Comparison of ENCODE assay signal across 38 cellular contexts in the genomic region with DNA sequence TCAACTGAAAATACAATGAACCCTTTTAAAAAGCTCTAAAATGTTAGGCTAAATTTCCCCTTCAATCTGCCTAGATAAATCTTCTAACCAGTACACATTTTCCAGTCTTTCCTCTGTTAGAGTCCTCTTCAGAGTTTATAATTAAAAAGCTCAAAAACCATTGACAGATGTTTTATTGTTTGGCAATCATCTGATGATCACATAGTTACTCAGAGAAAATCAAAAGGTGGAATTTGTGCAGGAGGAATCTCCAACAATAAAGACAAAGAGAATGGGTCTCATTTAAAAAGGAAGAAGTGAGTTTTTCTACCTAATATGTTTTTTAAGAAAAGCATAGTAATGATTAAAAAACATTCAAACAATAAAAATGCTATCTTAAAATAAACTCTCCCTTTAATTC. TPM values are rescaled to one million over a fixed set of nuclear protein-coding genes. Genes with fewer than 3 reads are reported as not detected.
"Had no signal": no experiment of that assay in that cellular context is flagged by ENCODE, and none has a peak within 500 bp of the region (broad histone marks: within the 10 kb centered on the region; RNA-seq: fewer than 3 reads in every experiment).

No MANE protein-coding gene starts in this region.

- H3K36me3 ChIP-seq: gastrocnemius medialis, neutrophil, sigmoid colon, stomach, thyroid gland had no signal

- H3K27ac Mint-ChIP-seq: mesothelial cell of epicardium; naive B cell; natural killer cell treated with Interleukin-12 subunit alpha and Interleukin-12 subunit beta and Interleukin-15 and Interleukin-18, amount 100 ng/mL, for 72 hours; stimulated activated effector memory CD8-positive, alpha-beta T cell treated with anti-CD3 and anti-CD28 coated beads, Interleukin-12 subunit alpha, Interleukin-12 subunit beta, amount 100 ng/mL, for 72 hours had no signal

- H3K4me3 ChIP-seq: dorsolateral prefrontal cortex, gastrocnemius medialis, lung, mucosa of descending colon, psoas muscle, sigmoid colon, stomach, thyroid gland had no signal

- H3K27me3 ChIP-seq: gastrocnemius medialis, sigmoid colon, thyroid gland had no signal

- H3K4me3 Mint-ChIP-seq: mesothelial cell of epicardium; naive B cell; natural killer cell treated with Interleukin-12 subunit alpha and Interleukin-12 subunit beta and Interleukin-15 and Interleukin-18, amount 100 ng/mL, for 72 hours; neural crest cell; stimulated activated effector memory CD8-positive, alpha-beta T cell treated with anti-CD3 and anti-CD28 coated beads, Interleukin-12 subunit alpha, Interleukin-12 subunit beta, amount 100 ng/mL, for 72 hours had no signal

- FAIRE-seq: colon had no signal

- H3K9me3 ChIP-seq: gastrocnemius medialis, mucosa of descending colon, neutrophil, psoas muscle, sigmoid colon, stomach, thyroid gland had no signal

- H3K4me1 Mint-ChIP-seq: naive B cell; neural crest cell; stimulated activated effector memory CD8-positive, alpha-beta T cell treated with anti-CD3 and anti-CD28 coated beads, Interleukin-12 subunit alpha, Interleukin-12 subunit beta, amount 100 ng/mL, for 72 hours had no signal

- DNase-seq: dorsolateral prefrontal cortex; effector CD4-positive, alpha-beta T cell; gastrocnemius medialis; head of caudate nucleus; kidney; mesenchymal stem cell; mucosa of descending colon; naive B cell; posterior cingulate gyrus; psoas muscle; right cardiac atrium; sigmoid colon; stimulated activated CD4-positive, alpha-beta T cell treated with anti-CD3 and anti-CD28 coated beads, Interleukin-2, amount 100 ng/mL, for 24 hours; stimulated activated CD4-positive, alpha-beta T cell treated with anti-CD3 and anti-CD28 coated beads, Interleukin-4, amount 100 ng/mL, for 24 hours; stimulated activated naive CD4-positive, alpha-beta T cell treated with Interleukin-2 at 50 U/mL for 16 hours; stomach; thyroid gland; trophoblast cell had no signal

- H3K27ac ChIP-seq: dorsolateral prefrontal cortex, epithelial cell of prostate, gastrocnemius medialis, neutrophil, psoas muscle, sigmoid colon, stomach, thyroid gland had no signal

- ATAC-seq: esophagus mucosa; gastrocnemius medialis; left lobe of liver; mucosa of descending colon; natural killer cell treated with Interleukin-12 subunit alpha and Interleukin-12 subunit beta and Interleukin-15 and Interleukin-18, amount 100 ng/mL, for 72 hours; psoas muscle; right cardiac atrium; stimulated activated effector memory CD8-positive, alpha-beta T cell treated with anti-CD3 and anti-CD28 coated beads, Interleukin-12 subunit alpha, Interleukin-12 subunit beta, amount 100 ng/mL, for 72 hours had no signal

- H3K4me1 ChIP-seq: gastrocnemius medialis, psoas muscle, sigmoid colon, stomach, thyroid gland had no signal

- H3K9me3 Mint-ChIP-seq: mesothelial cell of epicardium; naive B cell; natural killer cell treated with Interleukin-12 subunit alpha and Interleukin-12 subunit beta and Interleukin-15 and Interleukin-18, amount 100 ng/mL, for 72 hours; neural crest cell; stimulated activated effector memory CD8-positive, alpha-beta T cell treated with anti-CD3 and anti-CD28 coated beads, Interleukin-12 subunit alpha, Interleukin-12 subunit beta, amount 100 ng/mL, for 72 hours had no signal

- H3K36me3 Mint-ChIP-seq: mesothelial cell of epicardium; naive B cell; natural killer cell treated with Interleukin-12 subunit alpha and Interleukin-12 subunit beta and Interleukin-15 and Interleukin-18, amount 100 ng/mL, for 72 hours; stimulated activated effector memory CD8-positive, alpha-beta T cell treated with anti-CD3 and anti-CD28 coated beads, Interleukin-12 subunit alpha, Interleukin-12 subunit beta, amount 100 ng/mL, for 72 hours had no signal

RNA-seq across cellular contexts. Expression of a gene that starts 3.1 kb away (rescaled TPM):
- total RNA-seq: cerebellum; esophagus mucosa; gastrocnemius medialis; glomerular endothelial cell; kidney; left lobe of liver; mucosa of descending colon; natural killer cell treated with Interleukin-12 subunit alpha and Interleukin-12 subunit beta and Interleukin-15 and Interleukin-18, amount 100 ng/mL, for 72 hours; neural crest cell; psoas muscle; renal cortical epithelial cell; sigmoid colon; stomach had no signal
- polyA plus RNA-seq: sigmoid colon, stomach had no signal

RNA-seq across cellular contexts. Expression of a gene that starts 11.1 kb away (rescaled TPM):
- total RNA-seq: cerebellum; esophagus mucosa; fibroblast of lung; gastrocnemius medialis; glomerular endothelial cell; kidney; left lobe of liver; liver; lung; mesothelial cell of epicardium; mucosa of descending colon; natural killer cell treated with Interleukin-12 subunit alpha and Interleukin-12 subunit beta and Interleukin-15 and Interleukin-18, amount 100 ng/mL, for 72 hours; neural crest cell; osteoblast; renal cortical epithelial cell; sigmoid colon; skeletal muscle tissue; stomach; subcutaneous adipose tissue; temporal lobe; thyroid gland; urinary bladder had no signal
- polyA plus RNA-seq: fibroblast of lung, liver, lung, sigmoid colon, stomach, urinary bladder had no signal

RNA-seq across cellular contexts. Expression of a gene that starts 31.0 kb away (rescaled TPM):
- total RNA-seq: natural killer cell treated with Interleukin-12 subunit alpha and Interleukin-12 subunit beta and Interleukin-15 and Interleukin-18, amount 100 ng/mL, for 72 hours had no signal
